Comparison of ENCODE assay signal across 1 cellular context in the genomic region with DNA sequence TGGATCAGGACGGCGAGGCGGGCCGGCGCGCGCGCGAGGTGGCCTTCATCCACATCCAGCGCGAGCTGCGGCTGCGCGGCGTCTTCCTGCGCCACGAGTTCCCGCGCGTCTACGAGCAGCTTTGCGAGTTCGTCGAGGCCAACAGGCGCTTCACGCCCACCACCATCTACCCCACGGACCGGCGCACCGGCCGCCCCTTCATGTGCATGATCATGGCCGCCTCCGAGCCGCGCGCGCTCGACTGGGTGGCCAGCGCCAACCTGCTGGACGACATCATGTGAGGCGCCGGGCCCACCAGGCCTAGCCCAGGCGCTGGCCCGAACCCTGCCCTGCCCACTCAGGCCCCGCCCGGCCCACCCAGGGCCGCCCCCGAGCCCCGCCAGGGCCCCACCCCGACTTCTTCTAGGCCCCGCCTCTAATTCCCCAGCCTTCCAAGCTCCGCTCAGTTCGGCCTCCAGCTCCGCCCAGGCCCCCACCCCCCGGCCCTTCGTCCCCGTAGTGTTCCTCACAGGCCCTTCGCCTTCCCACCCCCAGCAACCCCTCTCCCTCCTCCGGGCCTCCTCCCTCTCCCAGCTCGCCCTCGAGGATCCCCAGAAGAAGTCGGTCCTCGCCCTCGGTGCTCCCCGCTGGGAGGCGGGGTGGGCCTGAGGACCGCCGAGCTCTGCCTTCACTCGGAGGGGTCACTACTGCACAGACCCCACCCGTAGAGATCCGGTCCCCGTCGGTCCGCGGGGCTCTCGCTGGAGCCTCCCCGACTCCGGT.
TF ChIP-seq lines count a peak whose summit lies in the region.

No MANE protein-coding gene starts in this region.

TF ChIP-seq in GM12878, 131 proteins besides CTCF, POLR2A, EP300 and RAD21:
- TF ChIP-seq LARP7 (IDR thresholded peaks at IDR 0.05) (0 out of 2 replicates have a peak, but pooled peaks have one; percentile 4), NFXL1 (IDR thresholded peaks at IDR 0.05; ENCODE audit: borderline replicate concordance) (peak; percentile 62; the same call in 1 of the 2 replicates), IKZF1 (conservative IDR thresholded peaks at IDR 0.05) (peak; percentile 80; the same call in 1 of the 2 replicates), YY1 (IDR thresholded peaks at IDR 0.05; ENCODE audit: low read depth, low read length) (0 out of 2 replicates have a peak, but pooled peaks have one; percentile 12), CBFB (IDR thresholded peaks at IDR 0.05; ENCODE audit: low read depth) (no peak)
